In the genomic region with DNA sequence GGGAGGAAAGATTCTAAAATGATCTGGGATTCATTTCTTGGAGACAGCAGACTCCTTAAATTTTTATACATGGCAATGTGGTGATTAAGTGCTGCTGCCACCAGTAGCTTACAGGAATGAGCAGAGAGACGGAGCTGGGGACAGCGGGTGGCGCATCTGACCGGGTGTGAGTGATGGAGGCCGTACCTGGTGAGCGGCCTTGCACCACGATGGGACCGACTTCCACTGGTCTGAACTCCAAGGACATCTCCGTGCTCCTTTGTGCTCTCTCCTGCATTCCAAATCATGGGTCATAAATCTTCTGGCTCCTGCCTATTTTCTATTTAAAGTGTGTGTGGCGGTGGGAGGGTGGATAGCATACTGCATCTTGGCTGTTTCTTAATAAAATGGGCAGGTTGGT, we compare ENCODE assay signal across 1 cellular context.
TF ChIP-seq lines count a peak whose summit lies in the region.

No MANE protein-coding gene starts in this region.

TF ChIP-seq in HCT116, 20 proteins besides CTCF, POLR2A, EP300 and RAD21 (continued from another document):
- TF ChIP-seq, protein P1, sequence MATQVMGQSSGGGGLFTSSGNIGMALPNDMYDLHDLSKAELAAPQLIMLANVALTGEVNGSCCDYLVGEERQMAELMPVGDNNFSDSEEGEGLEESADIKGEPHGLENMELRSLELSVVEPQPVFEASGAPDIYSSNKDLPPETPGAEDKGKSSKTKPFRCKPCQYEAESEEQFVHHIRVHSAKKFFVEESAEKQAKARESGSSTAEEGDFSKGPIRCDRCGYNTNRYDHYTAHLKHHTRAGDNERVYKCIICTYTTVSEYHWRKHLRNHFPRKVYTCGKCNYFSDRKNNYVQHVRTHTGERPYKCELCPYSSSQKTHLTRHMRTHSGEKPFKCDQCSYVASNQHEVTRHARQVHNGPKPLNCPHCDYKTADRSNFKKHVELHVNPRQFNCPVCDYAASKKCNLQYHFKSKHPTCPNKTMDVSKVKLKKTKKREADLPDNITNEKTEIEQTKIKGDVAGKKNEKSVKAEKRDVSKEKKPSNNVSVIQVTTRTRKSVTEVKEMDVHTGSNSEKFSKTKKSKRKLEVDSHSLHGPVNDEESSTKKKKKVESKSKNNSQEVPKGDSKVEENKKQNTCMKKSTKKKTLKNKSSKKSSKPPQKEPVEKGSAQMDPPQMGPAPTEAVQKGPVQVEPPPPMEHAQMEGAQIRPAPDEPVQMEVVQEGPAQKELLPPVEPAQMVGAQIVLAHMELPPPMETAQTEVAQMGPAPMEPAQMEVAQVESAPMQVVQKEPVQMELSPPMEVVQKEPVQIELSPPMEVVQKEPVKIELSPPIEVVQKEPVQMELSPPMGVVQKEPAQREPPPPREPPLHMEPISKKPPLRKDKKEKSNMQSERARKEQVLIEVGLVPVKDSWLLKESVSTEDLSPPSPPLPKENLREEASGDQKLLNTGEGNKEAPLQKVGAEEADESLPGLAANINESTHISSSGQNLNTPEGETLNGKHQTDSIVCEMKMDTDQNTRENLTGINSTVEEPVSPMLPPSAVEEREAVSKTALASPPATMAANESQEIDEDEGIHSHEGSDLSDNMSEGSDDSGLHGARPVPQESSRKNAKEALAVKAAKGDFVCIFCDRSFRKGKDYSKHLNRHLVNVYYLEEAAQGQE (IDR thresholded peaks at IDR 0.05; ENCODE audit: low read depth): no peak
- TF ChIP-seq CBX3 (IDR thresholded peaks at IDR 0.05; ENCODE audit: low read depth) (no peak), ELF1 (IDR thresholded peaks at IDR 0.05; ENCODE audit: borderline replicate concordance, low read depth) (no peak)
